Comparison of ENCODE assay signal across 13 cellular contexts in the genomic region with DNA sequence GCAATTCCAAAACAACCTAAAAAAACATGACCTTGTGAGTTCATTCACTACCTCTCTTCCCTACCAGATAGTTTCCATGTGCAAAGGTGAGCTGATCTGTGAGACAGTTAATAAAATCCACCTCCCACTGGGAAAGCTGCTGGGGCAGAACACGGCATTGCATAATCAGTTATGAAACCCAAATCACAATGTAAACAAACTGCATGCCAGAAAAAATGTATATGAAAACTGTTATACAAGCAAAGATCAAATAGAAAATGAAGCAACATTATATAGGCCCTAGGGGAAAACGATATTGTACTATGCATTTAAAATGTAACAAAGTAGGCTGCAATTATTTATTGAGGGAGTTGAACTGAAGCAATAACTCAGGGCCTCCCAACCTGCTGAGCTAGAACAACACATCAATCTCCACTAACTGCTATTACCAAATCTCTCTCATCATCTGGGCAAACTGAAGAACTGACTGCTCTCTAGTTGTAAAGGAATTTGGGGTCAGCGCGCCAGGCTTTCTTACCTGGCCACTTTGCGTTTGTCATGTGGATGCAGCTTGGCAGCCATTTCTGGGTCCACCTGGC. TPM values are rescaled to one million over a fixed set of nuclear protein-coding genes. Genes with fewer than 3 reads are reported as not detected.
DNase-seq lines count a peak whose midpoint lies in the region; ATAC-seq, FAIRE-seq and TF ChIP-seq lines count a peak whose summit lies in the region.
"Had no signal": no experiment of that assay in that cellular context is flagged by ENCODE, and none has a peak within 500 bp of the region (broad histone marks: within the 10 kb centered on the region; RNA-seq: fewer than 3 reads in every experiment).

No MANE protein-coding gene starts in this region.

- WGBS in prostate gland, result 40% methylated on average over 5 of the region's 5 CpGs

- H3K27ac ChIP-seq in prostate gland, result peak overlapping the region; percentile 20 to 77

- H3K4me3 ChIP-seq in choroid plexus epithelial cell (ENCODE audit: low read depth, low read length) (no peak overlapping the region), prostate gland (no peak overlapping the region)

- H3K4me1 ChIP-seq in prostate gland (replicated peaks), result peaks cover 14% of the 10 kb centered on the region

- H3K27ac Mint-ChIP-seq in stimulated activated effector memory CD8-positive, alpha-beta T cell treated with anti-CD3 and anti-CD28 coated beads, Interleukin-12 subunit alpha, Interleukin-12 subunit beta, amount 100 ng/mL, for 72 hours, result no peak overlapping the region
- H3K27ac Mint-ChIP-seq: natural killer cell treated with Interleukin-12 subunit alpha and Interleukin-12 subunit beta and Interleukin-15 and Interleukin-18, amount 100 ng/mL, for 72 hours had no signal

- FAIRE-seq in GM12891 (lab: Jason Lieb, UNC), result no peak
- FAIRE-seq: HTR-8/SVneo had no signal

- DNase-seq in DMS53 (lab: John Stamatoyannopoulos, UW) (peak; percentile 72), DMS53 treated with DMSO at 0.1 percent for 48 hours (lab: John Stamatoyannopoulos, UW; ENCODE audit: unreplicated experiment) (no peak), NCI-H345 treated with DMSO at 0.1 percent for 48 hours (lab: John Stamatoyannopoulos, UW; ENCODE audit: unreplicated experiment) (peak; percentile 51), choroid plexus epithelial cell (ENCODE audit: low read depth) (peak; percentile 71), prostate gland (ENCODE audit: low spot score) (peak; percentile 67), GM12891 (ENCODE audit: insufficient read length, low spot score) (no peak)
- DNase-seq in effector CD4-positive, alpha-beta T cell, result no peak
- no peak for DNase-seq in stimulated activated effector memory CD8-positive, alpha-beta T cell treated with anti-CD3 and anti-CD28 coated beads, Interleukin-12 subunit alpha, Interleukin-12 subunit beta, amount 100 ng/mL, for 72 hours (ENCODE audit: low spot score in 2 of 2)
- DNase-seq: EL; stimulated activated naive CD4-positive, alpha-beta T cell treated with Interleukin-2 at 50 U/mL for 16 hours; T-helper 9 cell had no signal

- no peak for TF ChIP-seq CTCF in choroid plexus epithelial cell (conservative IDR thresholded peaks at IDR 0.05; ENCODE audit: low read depth, low read length)
- TF ChIP-seq CTCF in prostate gland (IDR thresholded peaks at IDR 0.05), result no peak

- peaks cover 6% of the 10 kb centered on the region for H3K4me1 Mint-ChIP-seq in stimulated activated effector memory CD8-positive, alpha-beta T cell treated with anti-CD3 and anti-CD28 coated beads, Interleukin-12 subunit alpha, Interleukin-12 subunit beta, amount 100 ng/mL, for 72 hours

- peaks cover 69% of the 10 kb centered on the region for H3K36me3 Mint-ChIP-seq in stimulated activated effector memory CD8-positive, alpha-beta T cell treated with anti-CD3 and anti-CD28 coated beads, Interleukin-12 subunit alpha, Interleukin-12 subunit beta, amount 100 ng/mL, for 72 hours

- H3K36me3 ChIP-seq in prostate gland, result no peaks in the 10 kb centered on the region

- H3K4me3 Mint-ChIP-seq in stimulated activated effector memory CD8-positive, alpha-beta T cell treated with anti-CD3 and anti-CD28 coated beads, Interleukin-12 subunit alpha, Interleukin-12 subunit beta, amount 100 ng/mL, for 72 hours, result no peak overlapping the region
- H3K4me3 Mint-ChIP-seq: natural killer cell treated with Interleukin-12 subunit alpha and Interleukin-12 subunit beta and Interleukin-15 and Interleukin-18, amount 100 ng/mL, for 72 hours had no signal

- no peaks in the 10 kb centered on the region for H3K27me3 ChIP-seq in prostate gland (replicated peaks; ENCODE audit: insufficient read depth)

- no peak for ATAC-seq in stimulated activated effector memory CD8-positive, alpha-beta T cell treated with anti-CD3 and anti-CD28 coated beads, Interleukin-12 subunit alpha, Interleukin-12 subunit beta, amount 100 ng/mL, for 72 hours
- ATAC-seq: natural killer cell treated with Interleukin-12 subunit alpha and Interleukin-12 subunit beta and Interleukin-15 and Interleukin-18, amount 100 ng/mL, for 72 hours had no signal

- no peaks in the 10 kb centered on the region for H3K9me3 ChIP-seq in prostate gland

- intact Hi-C loops in prostate gland (cut with DNase I), result no loop called here

- no peaks in the 10 kb centered on the region for H3K9me3 Mint-ChIP-seq in stimulated activated effector memory CD8-positive, alpha-beta T cell treated with anti-CD3 and anti-CD28 coated beads, Interleukin-12 subunit alpha, Interleukin-12 subunit beta, amount 100 ng/mL, for 72 hours
- H3K9me3 Mint-ChIP-seq: natural killer cell treated with Interleukin-12 subunit alpha and Interleukin-12 subunit beta and Interleukin-15 and Interleukin-18, amount 100 ng/mL, for 72 hours had no signal

- TF ChIP-seq POLR2A in prostate gland (IDR thresholded peaks at IDR 0.05) (no peak), GM12891 (IDR thresholded peaks at IDR 0.05; ENCODE audit: low read depth, low read length) (no peak)

TF ChIP-seq in GM12891, 5 proteins besides CTCF, POLR2A, EP300 and RAD21:
- TF ChIP-seq SPI1 (IDR thresholded peaks at IDR 0.05; ENCODE audit: low read depth, low read length) (no peak), POLR2AphosphoS5 (IDR thresholded peaks at IDR 0.05; ENCODE audit: low read depth, low read length) (no peak), POU2F2 (IDR thresholded peaks at IDR 0.05; ENCODE audit: low read depth, low read length) (no peak), PAX5 (IDR thresholded peaks at IDR 0.05; ENCODE audit: insufficient read depth, low read length, severe bottlenecking) (no peak), TAF1 (IDR thresholded peaks at IDR 0.05; ENCODE audit: low read depth, low read length) (no peak)

RNA-seq across cellular contexts. Expression of a gene that starts 31.0 kb away (rescaled TPM):
- 10 to 100 TPM; 23.2 to 35.5 TPM for total RNA-seq in prostate gland
- 20.9 TPM for polyA plus RNA-seq in GM12891 (2012; ENCODE audit: low read depth, missing spikeins)

RNA-seq across cellular contexts. Expression of a gene that starts 49.4 kb away (rescaled TPM):
- total RNA-seq in prostate gland, result 10 to 100 TPM; 14.5 to 19.7 TPM
- polyA plus RNA-seq in GM12891 (2012; ENCODE audit: low read depth, missing spikeins), result 1.2 TPM

Comparison
In these comparisons a context has a peak if more than half of its experiments do, and no peak if none do; other contexts are left out.
1. DNase-seq: peak in DMS53 (single experiment), NCI-H345 treated with DMSO at 0.1 percent for 48 hours (single experiment), choroid plexus epithelial cell (single experiment) and prostate gland (single experiment); none in DMS53 treated with DMSO at 0.1 percent for 48 hours (single experiment), effector CD4-positive, alpha-beta T cell (single experiment), stimulated activated effector memory CD8-positive, alpha-beta T cell treated with anti-CD3 and anti-CD28 coated beads, Interleukin-12 subunit alpha, Interleukin-12 subunit beta, amount 100 ng/mL, for 72 hours (0 of 2) and GM12891 (single experiment).